Comparison of ENCODE assay signal across 9 cellular contexts in genomic region chr9:127905788-127906191, GRCh38. TPM values are rescaled to one million over a fixed set of nuclear protein-coding genes. Genes with fewer than 3 reads are reported as not detected.
DNase-seq lines count a peak whose midpoint lies in the region; ATAC-seq and TF ChIP-seq lines count a peak whose summit lies in the region.
"Had no signal": no experiment of that assay in that cellular context is flagged by ENCODE, and none has a peak within 500 bp of the region (broad histone marks: within the 10 kb centered on the region; RNA-seq: fewer than 3 reads in every experiment).

No MANE protein-coding gene starts in this region.

- BruUV-seq in mammary epithelial cell (replicated peaks; lab: Mats Ljungman, UMichigan): no TSS peak

- H3K36me3 Mint-ChIP-seq in central memory CD8-positive, alpha-beta T cell (ENCODE audit: insufficient read depth): peaks cover 39% of the 10 kb centered on the region

- no peaks in the 10 kb centered on the region for H3K79me2 ChIP-seq in mammary epithelial cell (ENCODE audit: insufficient read depth, low read length)

- in situ Hi-C loops in gastrocnemius medialis (cut with MboI; ENCODE audit: low sequenced_read_pairs in 4 of 4): loop anchor here in 1 of 4 donors (25.0 kb wide), 1 partner anchor 668 kb away; no protein-coding TSS in a partner anchor
- in situ Hi-C loops in mammary epithelial cell (cut with MboI; ENCODE audit: low sequenced_read_pairs in 2 of 2): no loop called here

- H3K27me3 ChIP-seq in gastrocnemius medialis (no peaks in the 10 kb centered on the region), mammary epithelial cell (ENCODE audit: insufficient read depth, low read length) (no peaks in the 10 kb centered on the region)

- intact Hi-C loops in gastrocnemius medialis (cut with DNase I; ENCODE audit: low total_unique reads): no loop called here
- intact Hi-C loops in mammary epithelial cell (cut with micrococcal nuclease): no loop called here

- CTCF ChIA-PET in GM10248 (lab: Yijun Ruan, JAX) (interaction anchor here (0.9 to 1.7 kb wide), 6 partner anchors 9 to 118 kb away, joined by 3 to 7 read pairs (median 6); partner anchors contain the start of gene ST6GALNAC4), mammary epithelial cell (lab: Charles Lee; ENCODE audit: low non-redundant PET) (no interaction called here)

- peaks cover 0 to 17% of the 10 kb centered on the region in 2 donors for H3K36me3 ChIP-seq in gastrocnemius medialis
- peaks cover 4% of the 10 kb centered on the region for H3K36me3 ChIP-seq in mammary epithelial cell (ENCODE audit: insufficient read depth, low read length)

- POLR2A ChIA-PET in GM10248 (lab: Yijun Ruan, JAX): interaction anchor here (1.6 kb wide), 1 partner anchor 11 kb away, joined by 9 read pairs; the partner anchor contains the start of gene ST6GALNAC4

- H3K4me1 ChIP-seq in gastrocnemius medialis (peaks cover 14 to 15% of the 10 kb centered on the region in 2 donors), mammary epithelial cell (ENCODE audit: insufficient read depth, low read length) (peaks cover 3% of the 10 kb centered on the region)

- no peaks in the 10 kb centered on the region for H3K27me3 Mint-ChIP-seq in central memory CD8-positive, alpha-beta T cell

- H3K9me3 Mint-ChIP-seq in central memory CD8-positive, alpha-beta T cell: no peaks in the 10 kb centered on the region

- DNase-seq in GM10248 (ENCODE audit: extremely low spot score) (peak; percentile 62), gastrocnemius medialis (no peak), A172 (ENCODE audit: low spot score) (no peak), mammary epithelial cell (no peak)
- DNase-seq in activated CD4-positive, alpha-beta T cell treated with anti-CD3 and anti-CD28 coated beads for 1 hour: peak; percentile 46
- DNase-seq in central memory CD8-positive, alpha-beta T cell (ENCODE audit: low spot score in 2 of 2): peak; percentile 58 to 79
- DNase-seq: DMS79 had no signal

- H2AFZ ChIP-seq in mammary epithelial cell (ENCODE audit: low read depth, low read length): no peak overlapping the region

- no peak for TF ChIP-seq POLR2A in gastrocnemius medialis (IDR thresholded peaks at IDR 0.05)

- WGBS in mammary epithelial cell (ENCODE audit: low coverage, missing lambda C conversion rate): 61% methylated on average over 11 of the region's 12 CpGs

- no peak overlapping the region for H3K4me3 ChIP-seq in gastrocnemius medialis
- no peak overlapping the region for H3K4me3 ChIP-seq in mammary epithelial cell (replicated peaks in 1 of 3; ENCODE audit: insufficient read depth in 1 of 3, low read depth in 2 of 3, low read length in 3 of 3)

- H3K9me3 ChIP-seq in gastrocnemius medialis (no peaks in the 10 kb centered on the region), mammary epithelial cell (replicated peaks; ENCODE audit: insufficient read depth, low read length) (no peaks in the 10 kb centered on the region)

- dilution Hi-C loops in mammary epithelial cell (cut with HindIII; ENCODE audit: low sequenced_read_pairs): no loop called here

- no peak for TF ChIP-seq CTCF in GM10248 (IDR thresholded peaks at IDR 0.05; ENCODE audit: control extremely low read depth, extremely low read depth, low read depth, missing control alignments)
- TF ChIP-seq CTCF in gastrocnemius medialis (IDR thresholded peaks at IDR 0.05 in 4 of 5, conservative IDR thresholded peaks at IDR 0.05 in 1 of 5): no peak
- TF ChIP-seq CTCF in mammary epithelial cell (conservative IDR thresholded peaks at IDR 0.05 in 1 of 2, IDR thresholded peaks at IDR 0.05 in 1 of 2; ENCODE audit: extremely low read depth in 1 of 2, insufficient read depth in 1 of 2, low read depth in 1 of 2, low read length in 2 of 2): no peak

- H3K9ac ChIP-seq in mammary epithelial cell (ENCODE audit: insufficient read depth, low read length): no peak overlapping the region

- peaks cover 37% of the 10 kb centered on the region for H3K4me1 Mint-ChIP-seq in central memory CD8-positive, alpha-beta T cell

- peak overlapping the region; percentile 94 for H3K4me3 Mint-ChIP-seq in central memory CD8-positive, alpha-beta T cell

- peak; percentile 80 for ATAC-seq in central memory CD8-positive, alpha-beta T cell (replicated peaks; ENCODE audit: extremely low read depth, poor library complexity, severe bottlenecking)
- ATAC-seq in gastrocnemius medialis: no peak
- ATAC-seq in HG03565 (IDR thresholded peaks at IDR 0.05; ENCODE audit: unreplicated experiment): no peak
- ATAC-seq in HG03159 (IDR thresholded peaks at IDR 0.05; ENCODE audit: unreplicated experiment): no peak

- no peaks in the 10 kb centered on the region for H4K20me1 ChIP-seq in mammary epithelial cell (ENCODE audit: insufficient read depth, low read length)

- H3K27ac Mint-ChIP-seq in central memory CD8-positive, alpha-beta T cell (ENCODE audit: low read depth): peak overlapping the region; percentile 100

- H3K4me2 ChIP-seq in mammary epithelial cell (ENCODE audit: insufficient read depth, low read depth, low read length): no peak overlapping the region

- peak overlapping the region in 3 of 4 donors; percentile 63 to 75 (median 69) for H3K27ac ChIP-seq in gastrocnemius medialis
- no peak overlapping the region for H3K27ac ChIP-seq in mammary epithelial cell (ENCODE audit: insufficient read depth, low read depth, low read length)

RNA-seq across cellular contexts. Expression of gene ST6GALNAC6, which starts 6.4 kb away (rescaled TPM):
- total RNA-seq in gastrocnemius medialis: 10 to 100 TPM; 46.7 to 69.3 (median 56.9) TPM
- 40.6 and 61.6 TPM in 2 replicates for total RNA-seq in A172 (2014; rRNA removed; shearing (Covaris generic))
- total RNA-seq in mammary epithelial cell: 10 to 100 TPM; 28.8 to 29.5 TPM
- 26.6 TPM for polyA plus RNA-seq in mammary epithelial cell
- polyA minus RNA-seq in mammary epithelial cell: 14.6 TPM

RNA-seq across cellular contexts. Expression of gene ST6GALNAC4, which starts 11.1 kb away (rescaled TPM):
- total RNA-seq in gastrocnemius medialis (10 to 100 TPM; 11.2 to 48.4 (median 23.6) TPM), mammary epithelial cell (10 to 100 TPM; 14.3 to 19.6 TPM)
- 32.7 and 38.3 TPM in 2 replicates for total RNA-seq in A172 (2014; rRNA removed; shearing (Covaris generic))
- 21.9 TPM for polyA plus RNA-seq in mammary epithelial cell
- 50.2 TPM for polyA minus RNA-seq in mammary epithelial cell

RNA-seq across cellular contexts. Expression of gene PIP5KL1, which starts 24.8 kb away (rescaled TPM):
- 1 to 10 TPM in 1 of 4 donors, not detected in 3; 4.2 TPM for total RNA-seq in gastrocnemius medialis
- 1.6 and 3.4 TPM in 2 replicates for total RNA-seq in A172 (2014; rRNA removed; shearing (Covaris generic))
- total RNA-seq in mammary epithelial cell: 10 to 100 TPM in 1 of 2 donors, 1 to 10 TPM in 1; 6.7 to 11.8 TPM
- 4.4 TPM for polyA plus RNA-seq in mammary epithelial cell
- polyA minus RNA-seq in mammary epithelial cell: 0.41 TPM

RNA-seq across cellular contexts. Expression of gene AK1, which starts 28.3 kb away (rescaled TPM):
- 100 to 1,000 TPM; 240 to 489 (median 359) TPM for total RNA-seq in gastrocnemius medialis
- total RNA-seq in A172 (2014; rRNA removed; shearing (Covaris generic)): 151 and 173 TPM in 2 replicates
- 10 to 100 TPM; 42.0 to 57.9 TPM for total RNA-seq in mammary epithelial cell
- polyA plus RNA-seq in mammary epithelial cell: 65.8 TPM
- polyA minus RNA-seq in mammary epithelial cell: 52.1 TPM

RNA-seq across cellular contexts. Expression of gene DPM2, which starts 31.9 kb away (rescaled TPM):
- total RNA-seq in gastrocnemius medialis (10 to 100 TPM in 1 of 4 donors, 1 to 10 TPM in 3; 4.7 to 10.4 (median 5.9) TPM), mammary epithelial cell (10 to 100 TPM; 10.0 to 48.7 TPM)
- 49.7 and 50.5 TPM in 2 replicates for total RNA-seq in A172 (2014; rRNA removed; shearing (Covaris generic))
- 45.2 TPM for polyA plus RNA-seq in mammary epithelial cell
- 74.8 TPM for polyA minus RNA-seq in mammary epithelial cell

Comparison
In these comparisons a context has a peak if more than half of its experiments do, and no peak if none do; other contexts are left out.
1. DNase-seq: peak in GM10248 (single experiment), activated CD4-positive, alpha-beta T cell treated with anti-CD3 and anti-CD28 coated beads for 1 hour (single experiment) and central memory CD8-positive, alpha-beta T cell (2 of 2); none in gastrocnemius medialis (0 of 2), A172 (single experiment) and mammary epithelial cell (single experiment).